ENCODE assay signal across 1 cellular context in the genomic region with DNA sequence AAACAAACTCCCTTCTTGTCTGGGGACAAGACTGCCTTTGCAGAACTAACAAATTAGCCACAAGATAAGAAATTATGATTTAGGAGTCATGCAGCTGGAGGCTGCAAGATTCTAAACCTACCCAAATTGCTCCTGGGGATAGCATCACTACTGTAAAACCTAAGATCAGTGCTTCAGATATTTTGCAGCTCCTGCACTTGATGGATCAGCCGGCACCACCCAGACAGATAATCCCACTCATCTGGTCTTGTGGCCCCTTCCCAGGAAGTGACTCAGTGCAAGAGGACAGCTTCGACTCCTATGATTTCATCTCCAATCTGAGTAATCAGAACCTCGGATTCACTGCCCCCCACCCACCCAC.
TF ChIP-seq lines count a peak whose summit lies in the region.

No MANE protein-coding gene starts in this region.

TF ChIP-seq in H1, 55 proteins besides CTCF, POLR2A, EP300 and RAD21:
- TF ChIP-seq GTF2F1 (IDR thresholded peaks at IDR 0.05; ENCODE audit: borderline replicate concordance, low read depth, low read length) (no peak), JUND (IDR thresholded peaks at IDR 0.05; ENCODE audit: low read length) (no peak), PHF8 (conservative IDR thresholded peaks at IDR 0.05; ENCODE audit: low read depth, low read length) (no peak), SIN3A (conservative IDR thresholded peaks at IDR 0.05 in 1 of 2, IDR thresholded peaks at IDR 0.05 in 1 of 2; ENCODE audit: low read depth in 1 of 2, low read length in 2 of 2) (no peak), CEBPB (IDR thresholded peaks at IDR 0.05; ENCODE audit: low read depth, low read length) (no peak), BACH1 (IDR thresholded peaks at IDR 0.05; ENCODE audit: low read length) (no peak), SP1 (IDR thresholded peaks at IDR 0.05; ENCODE audit: low read depth, low read length) (no peak), SIRT6 (IDR thresholded peaks at IDR 0.05; ENCODE audit: low read length) (no peak), EGR1 (IDR thresholded peaks at IDR 0.05; ENCODE audit: borderline replicate concordance, low read depth, low read length) (no peak), BCL11A (IDR thresholded peaks at IDR 0.05; ENCODE audit: low read depth in 2 of 2, low read length in 2 of 2) (no peak), SIX5 (IDR thresholded peaks at IDR 0.05; ENCODE audit: low read depth, low read length) (no peak), CBX8 (IDR thresholded peaks at IDR 0.05; ENCODE audit: borderline replicate concordance, low read depth, low read length) (no peak), CHD1 (IDR thresholded peaks at IDR 0.05; ENCODE audit: low read depth, low read length) (no peak)
- TF ChIP-seq, protein P1, sequence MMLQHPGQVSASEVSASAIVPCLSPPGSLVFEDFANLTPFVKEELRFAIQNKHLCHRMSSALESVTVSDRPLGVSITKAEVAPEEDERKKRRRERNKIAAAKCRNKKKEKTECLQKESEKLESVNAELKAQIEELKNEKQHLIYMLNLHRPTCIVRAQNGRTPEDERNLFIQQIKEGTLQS (IDR thresholded peaks at IDR 0.05; ENCODE audit: insufficient read depth, low read depth, low read length) = no peak
